ENCODE assay signal across 1 cellular context in the genomic region with DNA sequence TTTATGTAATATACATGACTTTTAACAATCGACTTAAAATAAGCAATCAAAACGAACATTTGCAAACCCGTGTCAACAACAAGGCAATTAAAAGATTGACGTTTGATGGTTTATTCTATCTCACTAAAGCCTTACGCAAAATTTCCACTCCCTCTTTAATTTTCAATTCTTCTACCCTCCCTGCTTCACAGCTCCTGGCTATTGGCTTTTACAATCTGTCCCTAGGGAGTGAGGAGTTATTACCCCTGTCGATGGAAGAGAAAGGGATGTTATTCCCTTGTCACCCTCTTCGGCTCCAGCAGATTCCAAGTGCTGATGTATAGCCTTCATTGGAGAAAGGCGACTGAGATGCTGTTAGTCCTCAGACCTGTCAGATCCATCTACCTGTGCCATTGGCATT.
TF ChIP-seq lines count a peak whose summit lies in the region.

No MANE protein-coding gene starts in this region.

TF ChIP-seq in HEK293, 187 proteins besides CTCF, POLR2A, EP300 and RAD21 (continued from another document):
- TF ChIP-seq, protein P1, sequence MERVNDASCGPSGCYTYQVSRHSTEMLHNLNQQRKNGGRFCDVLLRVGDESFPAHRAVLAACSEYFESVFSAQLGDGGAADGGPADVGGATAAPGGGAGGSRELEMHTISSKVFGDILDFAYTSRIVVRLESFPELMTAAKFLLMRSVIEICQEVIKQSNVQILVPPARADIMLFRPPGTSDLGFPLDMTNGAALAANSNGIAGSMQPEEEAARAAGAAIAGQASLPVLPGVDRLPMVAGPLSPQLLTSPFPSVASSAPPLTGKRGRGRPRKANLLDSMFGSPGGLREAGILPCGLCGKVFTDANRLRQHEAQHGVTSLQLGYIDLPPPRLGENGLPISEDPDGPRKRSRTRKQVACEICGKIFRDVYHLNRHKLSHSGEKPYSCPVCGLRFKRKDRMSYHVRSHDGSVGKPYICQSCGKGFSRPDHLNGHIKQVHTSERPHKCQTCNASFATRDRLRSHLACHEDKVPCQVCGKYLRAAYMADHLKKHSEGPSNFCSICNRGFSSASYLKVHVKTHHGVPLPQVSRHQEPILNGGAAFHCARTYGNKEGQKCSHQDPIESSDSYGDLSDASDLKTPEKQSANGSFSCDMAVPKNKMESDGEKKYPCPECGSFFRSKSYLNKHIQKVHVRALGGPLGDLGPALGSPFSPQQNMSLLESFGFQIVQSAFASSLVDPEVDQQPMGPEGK (tag by site-specific recombination; IDR thresholded peaks at IDR 0.05): no peak
- TF ChIP-seq ZNF23 (tag by site-specific recombination; IDR thresholded peaks at IDR 0.05; ENCODE audit: borderline replicate concordance) (no peak), ZNF654 (tag by site-specific recombination; IDR thresholded peaks at IDR 0.05; ENCODE audit: low read depth) (no peak), ZNF514 (tag by site-specific recombination; IDR thresholded peaks at IDR 0.05) (no peak), FEZF1 (tag by site-specific recombination; IDR thresholded peaks at IDR 0.05) (peak; percentile 64), ZNF302 (tag by site-specific recombination; IDR thresholded peaks at IDR 0.05; ENCODE audit: low read depth) (no peak)
- TF ChIP-seq, protein P2, sequence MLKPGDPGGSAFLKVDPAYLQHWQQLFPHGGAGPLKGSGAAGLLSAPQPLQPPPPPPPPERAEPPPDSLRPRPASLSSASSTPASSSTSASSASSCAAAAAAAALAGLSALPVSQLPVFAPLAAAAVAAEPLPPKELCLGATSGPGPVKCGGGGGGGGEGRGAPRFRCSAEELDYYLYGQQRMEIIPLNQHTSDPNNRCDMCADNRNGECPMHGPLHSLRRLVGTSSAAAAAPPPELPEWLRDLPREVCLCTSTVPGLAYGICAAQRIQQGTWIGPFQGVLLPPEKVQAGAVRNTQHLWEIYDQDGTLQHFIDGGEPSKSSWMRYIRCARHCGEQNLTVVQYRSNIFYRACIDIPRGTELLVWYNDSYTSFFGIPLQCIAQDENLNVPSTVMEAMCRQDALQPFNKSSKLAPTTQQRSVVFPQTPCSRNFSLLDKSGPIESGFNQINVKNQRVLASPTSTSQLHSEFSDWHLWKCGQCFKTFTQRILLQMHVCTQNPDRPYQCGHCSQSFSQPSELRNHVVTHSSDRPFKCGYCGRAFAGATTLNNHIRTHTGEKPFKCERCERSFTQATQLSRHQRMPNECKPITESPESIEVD (tag by site-specific recombination; IDR thresholded peaks at IDR 0.05): peak; percentile 82
